9 cellular contexts compared by ENCODE assay signal in genomic region chr10:3525832-3526449, GRCh38.
A peak's percentile ranks its signal among the peaks of the same experiment; 100 is the strongest.
DNase-seq lines count a peak whose midpoint lies in the region; ATAC-seq and TF ChIP-seq lines count a peak whose summit lies in the region.
"Had no signal": no experiment of that assay in that cellular context is flagged by ENCODE, and none has a peak within 500 bp of the region (broad histone marks: within the 10 kb centered on the region; RNA-seq: fewer than 3 reads in every experiment).

No MANE protein-coding gene starts in this region.

- H3K9me3 ChIP-seq in body of pancreas: no peaks in the 10 kb centered on the region
- no peaks in the 10 kb centered on the region for H3K9me3 ChIP-seq in tibial nerve

- no peaks in the 10 kb centered on the region for H3K27me3 ChIP-seq in body of pancreas
- no peaks in the 10 kb centered on the region for H3K27me3 ChIP-seq in tibial nerve

- TF ChIP-seq CTCF in body of pancreas (IDR thresholded peaks at IDR 0.05) (no peak), tibial nerve (IDR thresholded peaks at IDR 0.05) (no peak)

- peak in 1 of 2 donors; percentile 65 for TF ChIP-seq EP300 in tibial nerve (IDR thresholded peaks at IDR 0.05)

- peak; percentile 55 for ATAC-seq in body of pancreas
- no peak for ATAC-seq in GM19324 (IDR thresholded peaks at IDR 0.05; ENCODE audit: low FRiP score, unreplicated experiment)
- ATAC-seq in activated CD8-positive, alpha-beta memory T cell treated with anti-CD3 and anti-CD28 coated beads, Interleukin-2, amount 10 ng/mL, durations not matched to agents 7 days and 5 days: no peak

- 59 to 62% methylated on average over 11 of the region's 11 CpGs for WGBS in body of pancreas, 2 donors
- WGBS in tibial nerve, 2 donors: 77 to 82% methylated on average over 11 of the region's 11 CpGs

- TF ChIP-seq POLR2A in body of pancreas (IDR thresholded peaks at IDR 0.05) (no peak), tibial nerve (IDR thresholded peaks at IDR 0.05) (no peak)

- no peak overlapping the region for H3K27ac Mint-ChIP-seq in activated CD8-positive, alpha-beta memory T cell treated with anti-CD3 and anti-CD28 coated beads, Interleukin-2, amount 10 ng/mL, durations not matched to agents 7 days and 5 days

- DNase-seq in HS-27A (ENCODE audit: low read depth) (peak; percentile 60), body of pancreas (peak in 3 of 4 donors; percentile 10 to 54 (median 39)), kidney glomerular epithelial cell (lab: John Stamatoyannopoulos, UW) (peak; percentile 85), tibial nerve (ENCODE audit: low spot score in 2 of 2) (peak; percentile 44 to 51), NCI-H146 treated with DMSO at 0.1 percent for 48 hours (lab: John Stamatoyannopoulos, UW; ENCODE audit: unreplicated experiment) (no peak)
- no peak for DNase-seq in activated CD8-positive, alpha-beta memory T cell treated with anti-CD3 and anti-CD28 coated beads, Interleukin-2, amount 10 ng/mL, durations not matched to agents 7 days and 5 days
- DNase-seq in stimulated activated naive CD4-positive, alpha-beta T cell treated with Interleukin-2 at 50 U/mL for 16 hours (lab: John Stamatoyannopoulos, UW): no peak
- DNase-seq: amygdala had no signal

- H3K4me1 ChIP-seq in body of pancreas (peaks cover 4% of the 10 kb centered on the region), tibial nerve (peaks cover 0 to 46% (median 18%) of the 10 kb centered on the region in 4 donors)

- no peaks in the 10 kb centered on the region for H3K36me3 Mint-ChIP-seq in activated CD8-positive, alpha-beta memory T cell treated with anti-CD3 and anti-CD28 coated beads, Interleukin-2, amount 10 ng/mL, durations not matched to agents 7 days and 5 days

- intact Hi-C loops in body of pancreas (cut with DNase I): no loop called here

- peaks cover 16% of the 10 kb centered on the region for H3K27me3 Mint-ChIP-seq in activated CD8-positive, alpha-beta memory T cell treated with anti-CD3 and anti-CD28 coated beads, Interleukin-2, amount 10 ng/mL, durations not matched to agents 7 days and 5 days

- no peak overlapping the region for H3K4me3 Mint-ChIP-seq in activated CD8-positive, alpha-beta memory T cell treated with anti-CD3 and anti-CD28 coated beads, Interleukin-2, amount 10 ng/mL, durations not matched to agents 7 days and 5 days

- no peak overlapping the region for H3K4me3 ChIP-seq in body of pancreas
- no peak overlapping the region for H3K4me3 ChIP-seq in tibial nerve

- CTCF ChIA-PET in activated CD8-positive, alpha-beta memory T cell treated with anti-CD3 and anti-CD28 coated beads, Interleukin-2, amount 10 ng/mL, durations not matched to agents 7 days and 5 days (lab: Charles Lee): no interaction called here

- H3K9me3 Mint-ChIP-seq in activated CD8-positive, alpha-beta memory T cell treated with anti-CD3 and anti-CD28 coated beads, Interleukin-2, amount 10 ng/mL, durations not matched to agents 7 days and 5 days (ENCODE audit: low read depth): peaks cover 4% of the 10 kb centered on the region

- H3K27ac ChIP-seq in body of pancreas (peak overlapping the region in 1 of 4 donors; percentile 25), tibial nerve (peak overlapping the region; percentile 5 to 83 (median 54))

- no peaks in the 10 kb centered on the region for H3K36me3 ChIP-seq in body of pancreas (replicated peaks in 1 of 2; ENCODE audit: insufficient read depth in 1 of 2, low read depth in 2 of 2)
- no peaks in the 10 kb centered on the region for H3K36me3 ChIP-seq in tibial nerve

- peaks cover 4% of the 10 kb centered on the region for H3K4me1 Mint-ChIP-seq in activated CD8-positive, alpha-beta memory T cell treated with anti-CD3 and anti-CD28 coated beads, Interleukin-2, amount 10 ng/mL, durations not matched to agents 7 days and 5 days

Comparison
In these comparisons a context has a peak if more than half of its experiments do, and no peak if none do; other contexts are left out.
1. DNase-seq: peak in HS-27A (single experiment), body of pancreas (3 of 4), kidney glomerular epithelial cell (single experiment) and tibial nerve (2 of 2); none in NCI-H146 treated with DMSO at 0.1 percent for 48 hours (single experiment), activated CD8-positive, alpha-beta memory T cell treated with anti-CD3 and anti-CD28 coated beads, Interleukin-2, amount 10 ng/mL, durations not matched to agents 7 days and 5 days (single experiment) and stimulated activated naive CD4-positive, alpha-beta T cell treated with Interleukin-2 at 50 U/mL for 16 hours (single experiment).